ENCODE assay signal across 16 cellular contexts in genomic region chr16:48542966-48543365, GRCh38.
"Had no signal": no experiment of that assay in that cellular context is flagged by ENCODE, and none has a peak within 500 bp of the region (broad histone marks: within the 10 kb centered on the region; RNA-seq: fewer than 3 reads in every experiment).

No MANE protein-coding gene starts in this region.

- H3K9me3 Mint-ChIP-seq: nephron had no signal

- H3K36me3 ChIP-seq: ovary had no signal

- H3K9me3 ChIP-seq: mucosa of descending colon, ovary, SJSA1, tibial artery had no signal

- H3K4me3 Mint-ChIP-seq: nephron had no signal

- H3K4me1 ChIP-seq: SJSA1 had no signal

- H3K27ac ChIP-seq: coronary artery, epithelial cell of prostate, ovary, SJSA1, tibial artery had no signal

- ATAC-seq: mucosa of descending colon had no signal

- H3K27me3 ChIP-seq: ovary, SJSA1, tibial artery had no signal

- H3K4me3 ChIP-seq: coronary artery, mucosa of descending colon, ovary, SJSA1, tibial artery had no signal

- DNase-seq: activated CD4-positive, CD25-positive, alpha-beta regulatory T cell treated with anti-CD3 and anti-CD28 coated beads, Interleukin-2, amount 50 U/mL, for 72 hours; activated gamma-delta T cell treated with Interleukin-2 at 50 U/mL for 16 hours; caudate nucleus; effector CD8-positive, alpha-beta T cell; hippocampal formation; mammary epithelial cell; mucosa of descending colon; ovary; stimulated activated CD4-positive, alpha-beta T cell treated with anti-CD3 and anti-CD28 coated beads, Interleukin-4, amount 100 ng/mL, for 1 hour; stimulated activated CD8-positive, alpha-beta memory T cell treated with anti-CD3 and anti-CD28 coated beads, Interleukin-4, amount 100 ng/mL, for 48 hours; T-helper 9 cell; tibial artery had no signal
